In genomic region chr16:425082-425718, GRCh38 we compare ENCODE assay signal across 8 cellular contexts. TPM values are rescaled to one million over a fixed set of nuclear protein-coding genes. Genes with fewer than 3 reads are reported as not detected.
A peak's percentile ranks its signal among the peaks of the same experiment; 100 is the strongest.
DNase-seq lines count a peak whose midpoint lies in the region; ATAC-seq and TF ChIP-seq lines count a peak whose summit lies in the region.

RAB11FIP3 (plus strand) TSS chr16:425649; CDS start chr16:426007, 358 bp downstream.

- TF ChIP-seq CTCF in fibroblast of pulmonary artery (IDR thresholded peaks at IDR 0.05; ENCODE audit: low read length, missing control alignments) (no peak), nephron progenitor cell (IDR thresholded peaks at IDR 0.05) (no peak)

- intact Hi-C loops in activated T-helper 2 cell treated with anti-CD3 and anti-CD28 coated beads, Interferon-gamma antibody, Interleukin-2, Interleukin-4, amounts not matched to agents 10 μg/mL and 5 μg/mL and 100 μg/mL, durations not matched to agents 14 hours and 24 hours and 36 hours (cut with micrococcal nuclease), result loop anchor here (5.0 kb wide), 2 partner anchors 43 to 102 kb away; partner anchors contain the start of genes CAPN15 and PGAP6

- H3K4me1 Mint-ChIP-seq in activated T-helper 2 cell treated with anti-CD3 and anti-CD28 coated beads, Interferon-gamma antibody, Interleukin-2, Interleukin-4, amounts not matched to agents 10 μg/mL and 5 μg/mL and 100 μg/mL, durations not matched to agents 14 hours and 24 hours and 36 hours (ENCODE audit: low read depth), result peaks cover 30% of the 10 kb centered on the region
- peaks cover 49% of the 10 kb centered on the region for H3K4me1 Mint-ChIP-seq in nephron progenitor cell
- peaks cover 43% of the 10 kb centered on the region for H3K4me1 Mint-ChIP-seq in stimulated activated naive CD8-positive, alpha-beta T cell treated with anti-CD3 and anti-CD28 coated beads, Interleukin-15, amount 100 ng/mL, for 72 hours

- peak; percentile 86 for ATAC-seq in GM21529 (IDR thresholded peaks at IDR 0.05; ENCODE audit: unreplicated experiment)
- peak; percentile 95 for ATAC-seq in stimulated activated naive CD8-positive, alpha-beta T cell treated with anti-CD3 and anti-CD28 coated beads, Interleukin-15, amount 100 ng/mL, for 72 hours

- H3K4me3 Mint-ChIP-seq in activated T-helper 2 cell treated with anti-CD3 and anti-CD28 coated beads, Interferon-gamma antibody, Interleukin-2, Interleukin-4, amounts not matched to agents 10 μg/mL and 5 μg/mL and 100 μg/mL, durations not matched to agents 14 hours and 24 hours and 36 hours (ENCODE audit: low read depth), result peak within 1 kb of the TSS; percentile 81
- H3K4me3 Mint-ChIP-seq in nephron progenitor cell, result peak within 1 kb of the TSS; percentile 89
- peak within 1 kb of the TSS; percentile 88 to 92 for H3K4me3 Mint-ChIP-seq in stimulated activated naive CD8-positive, alpha-beta T cell treated with anti-CD3 and anti-CD28 coated beads, Interleukin-15, amount 100 ng/mL, for 72 hours

- H3K27me3 Mint-ChIP-seq in activated T-helper 2 cell treated with anti-CD3 and anti-CD28 coated beads, Interferon-gamma antibody, Interleukin-2, Interleukin-4, amounts not matched to agents 10 μg/mL and 5 μg/mL and 100 μg/mL, durations not matched to agents 14 hours and 24 hours and 36 hours (ENCODE audit: low read depth), result peaks cover 12% of the 10 kb centered on the region
- peaks cover 42% of the 10 kb centered on the region for H3K27me3 Mint-ChIP-seq in nephron progenitor cell (ENCODE audit: low read depth, poor library complexity)
- peaks cover 17% of the 10 kb centered on the region for H3K27me3 Mint-ChIP-seq in stimulated activated naive CD8-positive, alpha-beta T cell treated with anti-CD3 and anti-CD28 coated beads, Interleukin-15, amount 100 ng/mL, for 72 hours

- peak; percentile 58 for DNase-seq in DMS53 treated with DMSO at 0.1 percent for 48 hours (lab: John Stamatoyannopoulos, UW; ENCODE audit: unreplicated experiment)
- peak; percentile 93 for DNase-seq in KBM-7
- peak; percentile 91 for DNase-seq in RPMI8226
- DNase-seq in activated T-helper 2 cell treated with anti-CD3 and anti-CD28 coated beads, Interferon-gamma antibody, Interleukin-2, Interleukin-4, amounts not matched to agents 10 μg/mL and 5 μg/mL and 100 μg/mL, durations not matched to agents 14 hours and 24 hours and 36 hours (ENCODE audit: low spot score), result peak; percentile 81
- peak; percentile 74 for DNase-seq in fibroblast of pulmonary artery (ENCODE audit: low read depth)
- peak; percentile 87 for DNase-seq in nephron progenitor cell
- DNase-seq in stimulated activated naive CD8-positive, alpha-beta T cell treated with anti-CD3 and anti-CD28 coated beads, Interleukin-15, amount 100 ng/mL, for 72 hours, result peak; percentile 88 to 89

- in situ Hi-C loops in KBM-7 (cut with MboI; ENCODE audit: low pct_unique_long_range_greater_than_20kb, low sequenced_read_pairs), result no loop called here

- H3K36me3 Mint-ChIP-seq in activated T-helper 2 cell treated with anti-CD3 and anti-CD28 coated beads, Interferon-gamma antibody, Interleukin-2, Interleukin-4, amounts not matched to agents 10 μg/mL and 5 μg/mL and 100 μg/mL, durations not matched to agents 14 hours and 24 hours and 36 hours (ENCODE audit: low read depth), result peaks cover 18% of the 10 kb centered on the region
- peaks cover 18% of the 10 kb centered on the region for H3K36me3 Mint-ChIP-seq in nephron progenitor cell (ENCODE audit: low read depth)

- peak within 1 kb of the TSS; percentile 70 for H3K27ac Mint-ChIP-seq in activated T-helper 2 cell treated with anti-CD3 and anti-CD28 coated beads, Interferon-gamma antibody, Interleukin-2, Interleukin-4, amounts not matched to agents 10 μg/mL and 5 μg/mL and 100 μg/mL, durations not matched to agents 14 hours and 24 hours and 36 hours
- H3K27ac Mint-ChIP-seq in nephron progenitor cell, result no peak within 1 kb of the TSS
- H3K27ac Mint-ChIP-seq in stimulated activated naive CD8-positive, alpha-beta T cell treated with anti-CD3 and anti-CD28 coated beads, Interleukin-15, amount 100 ng/mL, for 72 hours, result peak within 1 kb of the TSS; percentile 81 to 95

- H3K4me3 ChIP-seq in fibroblast of pulmonary artery (replicated peaks; ENCODE audit: low read depth, low read length), result peak within 1 kb of the TSS; percentile 73

- H3K9me3 Mint-ChIP-seq in activated T-helper 2 cell treated with anti-CD3 and anti-CD28 coated beads, Interferon-gamma antibody, Interleukin-2, Interleukin-4, amounts not matched to agents 10 μg/mL and 5 μg/mL and 100 μg/mL, durations not matched to agents 14 hours and 24 hours and 36 hours, result no peaks in the 10 kb centered on the region
- no peaks in the 10 kb centered on the region for H3K9me3 Mint-ChIP-seq in nephron progenitor cell
- H3K9me3 Mint-ChIP-seq in stimulated activated naive CD8-positive, alpha-beta T cell treated with anti-CD3 and anti-CD28 coated beads, Interleukin-15, amount 100 ng/mL, for 72 hours, result no peaks in the 10 kb centered on the region

RNA-seq across cellular contexts. Expression of gene RAB11FIP3, which starts in this region (rescaled TPM):
- 45.7 and 47.2 TPM in 2 replicates for total RNA-seq in activated T-helper 2 cell treated with anti-CD3 and anti-CD28 coated beads, Interferon-gamma antibody, Interleukin-2, Interleukin-4, amounts not matched to agents 10 μg/mL and 5 μg/mL and 100 μg/mL, durations not matched to agents 14 hours and 24 hours and 36 hours

Comparison
In these comparisons a context has a peak if more than half of its experiments do, and no peak if none do; other contexts are left out.
1. Peak in every context shown above with its lines: DNase-seq, ATAC-seq and H3K4me3 ChIP-seq.